Comparison of ENCODE assay signal across 8 cellular contexts in genomic region chr17:30074254-30074653, GRCh38.
"Had no signal": no experiment of that assay in that cellular context is flagged by ENCODE, and none has a peak within 500 bp of the region (broad histone marks: within the 10 kb centered on the region; RNA-seq: fewer than 3 reads in every experiment).

No MANE protein-coding gene starts in this region.

- ATAC-seq: GM12878 had no signal

- DNase-seq: GDM1, GF-D8 had no signal

- H3K4me3 ChIP-seq: GM12878 had no signal

- FAIRE-seq: G401.6, GM12878, GM12891, GM12892, GM18507, GM19239 had no signal
